In genomic region chr16:3123986-3124886, GRCh38 we compare ENCODE assay signal across 8 cellular contexts. TPM values are rescaled to one million over a fixed set of nuclear protein-coding genes. Genes with fewer than 3 reads are reported as not detected.
DNase-seq lines count a peak whose midpoint lies in the region; ATAC-seq, FAIRE-seq and TF ChIP-seq lines count a peak whose summit lies in the region.

No MANE protein-coding gene starts in this region.

- H3K27me3 Mint-ChIP-seq in WTC11 (ENCODE audit: low read depth), result no peaks in the 10 kb centered on the region

- H3K9ac ChIP-seq in keratinocyte (ENCODE audit: control insufficient read depth, extremely low read depth, insufficient read depth, low read length), result peak overlapping the region; percentile 74

- peak; percentile 54 for TF ChIP-seq POLR2A in GM18951 (IDR thresholded peaks at IDR 0.05; ENCODE audit: extremely low read depth, insufficient read depth, insufficient read length)

- DNase-seq in AG10803 (ENCODE audit: low read depth) (peak; percentile 85), NCI-H2227 treated with DMSO at 0.1 percent for 48 hours (lab: John Stamatoyannopoulos, UW) (peak; percentile 100), WTC11 (ENCODE audit: low spot score) (peak; percentile 99), cardiac fibroblast (ENCODE audit: low read depth in 2 of 2) (peak; percentile 94), keratinocyte (ENCODE audit: low read depth, low spot score) (peak; percentile 63)
- peak; percentile 93 to 98 (median 94) for DNase-seq in stimulated activated CD4-positive, alpha-beta T cell treated with anti-CD3 and anti-CD28 coated beads, Interleukin-12 subunit alpha, Interleukin-12 subunit beta, amount 100 ng/mL, for 48 hours (ENCODE audit: low read depth in 2 of 3, low spot score in 1 of 3)

- H4K20me1 ChIP-seq in keratinocyte (ENCODE audit: control insufficient read depth, extremely low read depth, insufficient read depth, low read length), result no peaks in the 10 kb centered on the region

- no peaks in the 10 kb centered on the region for H3K27me3 ChIP-seq in keratinocyte (ENCODE audit: control insufficient read depth, extremely low read depth, insufficient read depth, low read length)

- H3K36me3 ChIP-seq in keratinocyte (ENCODE audit: control insufficient read depth in 2 of 2, extremely low read depth in 1 of 2, insufficient read depth in 2 of 2, low read length in 2 of 2), result peaks cover 3 to 12% of the 10 kb centered on the region in 2 experiments

- H3K9me3 ChIP-seq in keratinocyte (ENCODE audit: control insufficient read depth, low read depth, low read length), result no peaks in the 10 kb centered on the region

- no peaks in the 10 kb centered on the region for H3K9me3 Mint-ChIP-seq in WTC11

- H3K4me3 ChIP-seq in AG10803 (ENCODE audit: low read length), result peak overlapping the region; percentile 88
- peak overlapping the region; percentile 74 to 77 for H3K4me3 ChIP-seq in cardiac fibroblast (replicated peaks in 1 of 2; ENCODE audit: low read depth in 2 of 2, low read length in 2 of 2)
- peak overlapping the region; percentile 63 to 90 (median 79) for H3K4me3 ChIP-seq in keratinocyte (ENCODE audit: control insufficient read depth in 2 of 3, extremely low read depth in 1 of 3, insufficient read depth in 2 of 3, low read depth in 1 of 3, low read length in 3 of 3)

- H3K4me2 ChIP-seq in keratinocyte (ENCODE audit: control insufficient read depth, extremely low read depth, insufficient read depth, low read depth, low read length), result peak overlapping the region; percentile 79

- H3K79me2 ChIP-seq in keratinocyte (ENCODE audit: control insufficient read depth, insufficient read depth, low read length), result no peaks in the 10 kb centered on the region

- TF ChIP-seq CTCF in AG10803 (conservative IDR thresholded peaks at IDR 0.05; ENCODE audit: low read length) (peak; percentile 42), WTC11 (IDR thresholded peaks at IDR 0.05) (no peak), cardiac fibroblast (IDR thresholded peaks at IDR 0.05; ENCODE audit: low read depth, low read length) (peak; percentile 34), keratinocyte (optimal IDR thresholded peaks at IDR 0.05 in 1 of 3, IDR thresholded peaks at IDR 0.05 in 1 of 3, conservative IDR thresholded peaks at IDR 0.05 in 1 of 3; ENCODE audit: extremely low read depth in 1 of 3, insufficient read depth in 2 of 3, low read length in 3 of 3) (peak; percentile 10 to 32 (median 25))

- H3K36me3 Mint-ChIP-seq in WTC11, result peaks cover 9% of the 10 kb centered on the region

- ATAC-seq in HG03175 (IDR thresholded peaks at IDR 0.05; ENCODE audit: unreplicated experiment), result peak; percentile 87
- peak; percentile 89 for ATAC-seq in WTC11

- H3K4me1 Mint-ChIP-seq in WTC11, result peaks cover 37% of the 10 kb centered on the region

- H3K4me1 ChIP-seq in keratinocyte (ENCODE audit: control insufficient read depth, extremely low read depth, insufficient read depth, low read length), result peaks cover 29% of the 10 kb centered on the region

- dilution Hi-C loops in keratinocyte (cut with MboI; ENCODE audit: extremely low pct_ligation_motif_present, low sequenced_read_pairs), result no loop called here

- H3K4me3 Mint-ChIP-seq in WTC11, result peak overlapping the region; percentile 88

- in situ Hi-C loops in GM18951 (cut with MboI; ENCODE audit: low sequenced_read_pairs, unreplicated experiment), result no loop called here

- POLR2A ChIA-PET in WTC11 (lab: Charles Lee), result no interaction called here

- H3K27ac ChIP-seq in keratinocyte (ENCODE audit: control insufficient read depth, insufficient read depth, low read length), result peak overlapping the region; percentile 64

- H3K27ac Mint-ChIP-seq in WTC11, result peak overlapping the region; percentile 96

- FAIRE-seq in keratinocyte (lab: Jason Lieb, UNC), result peak; percentile 51

- peak overlapping the region; percentile 95 for H2AFZ ChIP-seq in keratinocyte (ENCODE audit: control insufficient read depth, low read length)

- CTCF ChIA-PET in WTC11 (lab: Charles Lee), result interaction anchor here (0.6 to 2.6 kb wide), 5 partner anchors 9 to 96 kb away, joined by 3 to 13 read pairs (median 3); no protein-coding TSS in a partner anchor

- no peaks in the 10 kb centered on the region for H3K9me1 ChIP-seq in keratinocyte (ENCODE audit: control insufficient read depth, extremely low read depth, insufficient read depth, low read length)

TF ChIP-seq in WTC11, 78 proteins besides CTCF, POLR2A, EP300 and RAD21 (continues in another document):
- TF ChIP-seq NR2C2 (CRISPR knock-in tag; IDR thresholded peaks at IDR 0.05) (no peak), MYBL2 (CRISPR knock-in tag; IDR thresholded peaks at IDR 0.05) (peak; percentile 69; the same call in 1 of the 2 replicates), ZNF263 (CRISPR knock-in tag; IDR thresholded peaks at IDR 0.05; ENCODE audit: low read depth) (no peak), FOXK1 (CRISPR knock-in tag; IDR thresholded peaks at IDR 0.05) (no peak), NFE2L1 (CRISPR knock-in tag; IDR thresholded peaks at IDR 0.05) (no peak; the same call in 1 of the 2 replicates), MXD4 (CRISPR knock-in tag; IDR thresholded peaks at IDR 0.05; ENCODE audit: borderline replicate concordance) (no peak), TEAD1 (CRISPR knock-in tag; IDR thresholded peaks at IDR 0.05) (peak; percentile 56; the same call in 1 of the 2 replicates), FOXJ3 (CRISPR knock-in tag; IDR thresholded peaks at IDR 0.05; ENCODE audit: borderline replicate concordance) (no peak), RORB (CRISPR knock-in tag; IDR thresholded peaks at IDR 0.05) (no peak), TCF7 (CRISPR knock-in tag; IDR thresholded peaks at IDR 0.05; ENCODE audit: low read depth) (no peak), TP53 (CRISPR knock-in tag; IDR thresholded peaks at IDR 0.05) (peak; percentile 81; the same call in 1 of the 2 replicates), ATF2 (CRISPR knock-in tag; IDR thresholded peaks at IDR 0.05; ENCODE audit: borderline replicate concordance, low read depth) (no peak)
- TF ChIP-seq, protein P1, sequence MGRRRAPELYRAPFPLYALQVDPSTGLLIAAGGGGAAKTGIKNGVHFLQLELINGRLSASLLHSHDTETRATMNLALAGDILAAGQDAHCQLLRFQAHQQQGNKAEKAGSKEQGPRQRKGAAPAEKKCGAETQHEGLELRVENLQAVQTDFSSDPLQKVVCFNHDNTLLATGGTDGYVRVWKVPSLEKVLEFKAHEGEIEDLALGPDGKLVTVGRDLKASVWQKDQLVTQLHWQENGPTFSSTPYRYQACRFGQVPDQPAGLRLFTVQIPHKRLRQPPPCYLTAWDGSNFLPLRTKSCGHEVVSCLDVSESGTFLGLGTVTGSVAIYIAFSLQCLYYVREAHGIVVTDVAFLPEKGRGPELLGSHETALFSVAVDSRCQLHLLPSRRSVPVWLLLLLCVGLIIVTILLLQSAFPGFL (CRISPR knock-in tag; IDR thresholded peaks at IDR 0.05; ENCODE audit: borderline replicate concordance), result no peak

RNA-seq across cellular contexts. Expression of gene ZNF213, which starts 10.6 kb away (rescaled TPM):
- 8.9 to 11.6 TPM (median 10.3 TPM) in 3 replicates for total RNA-seq in WTC11 (2021)
- polyA plus RNA-seq in keratinocyte, result 0.51 to 1.1 TPM (median 0.62 TPM) in 3 replicates
- 1.5 TPM for polyA plus RNA-seq in keratinocyte (2011; ENCODE audit: low read depth)
- polyA plus RNA-seq in keratinocyte (2011; cell fraction: cytosol; rRNA removed), result 0.77 and 2.4 TPM in 2 replicates
- polyA plus RNA-seq in keratinocyte (2011; cell fraction: nucleus; rRNA removed), result 1.4 and 2.0 TPM in 2 replicates
- 6.4 and 6.6 TPM in 2 replicates for polyA plus RNA-seq in keratinocyte (2012; ENCODE audit: low replicate concordance)
- polyA minus RNA-seq in keratinocyte, result 1.2 to 4.8 TPM (median 1.5 TPM) in 3 replicates
- 7.5 TPM for polyA minus RNA-seq in keratinocyte (2011; cell fraction: cytosol; rRNA and poly(A)+ RNA removed)
- polyA minus RNA-seq in keratinocyte (2011; cell fraction: nucleus; rRNA and poly(A)+ RNA removed), result 2.0 and 2.6 TPM in 2 replicates

RNA-seq across cellular contexts. Expression of gene ZNF205, which starts 11.8 kb away (rescaled TPM):
- 17.7 to 22.7 TPM (median 21.3 TPM) in 3 replicates for total RNA-seq in WTC11 (2021)
- 6.0 to 8.7 TPM (median 8.1 TPM) in 3 replicates for polyA plus RNA-seq in keratinocyte
- 5.8 TPM for polyA plus RNA-seq in keratinocyte (2011; ENCODE audit: low read depth)
- 5.4 and 14.2 TPM in 2 replicates for polyA plus RNA-seq in keratinocyte (2011; cell fraction: cytosol; rRNA removed)
- polyA plus RNA-seq in keratinocyte (2011; cell fraction: nucleus; rRNA removed), result 10.3 and 13.3 TPM in 2 replicates
- polyA plus RNA-seq in keratinocyte (2012; ENCODE audit: low replicate concordance), result 6.9 and 10.2 TPM in 2 replicates
- polyA minus RNA-seq in keratinocyte, result 2.6 to 4.1 TPM (median 4.0 TPM) in 3 replicates
- polyA minus RNA-seq in keratinocyte (2011; cell fraction: cytosol; rRNA and poly(A)+ RNA removed), result 16.9 TPM
- 6.2 and 8.1 TPM in 2 replicates for polyA minus RNA-seq in keratinocyte (2011; cell fraction: nucleus; rRNA and poly(A)+ RNA removed)

RNA-seq across cellular contexts. Expression of gene ZSCAN10, which starts 25.1 kb away (rescaled TPM):
- 263 to 286 TPM (median 271 TPM) in 3 replicates for total RNA-seq in WTC11 (2021)
- not detected in 3 replicates for polyA plus RNA-seq in keratinocyte
- not detected for polyA plus RNA-seq in keratinocyte (2011; ENCODE audit: low read depth)
- not detected in 2 replicates for polyA plus RNA-seq in keratinocyte (2011; cell fraction: cytosol; rRNA removed)
- not detected in 2 replicates for polyA plus RNA-seq in keratinocyte (2011; cell fraction: nucleus; rRNA removed)
- polyA plus RNA-seq in keratinocyte (2012; ENCODE audit: low replicate concordance), result not detected in 2 replicates
- polyA minus RNA-seq in keratinocyte, result not detected in 3 replicates
- not detected for polyA minus RNA-seq in keratinocyte (2011; cell fraction: cytosol; rRNA and poly(A)+ RNA removed)
- not detected in 2 replicates for polyA minus RNA-seq in keratinocyte (2011; cell fraction: nucleus; rRNA and poly(A)+ RNA removed)

RNA-seq across cellular contexts. Expression of gene IL32, which starts 58.8 kb away (rescaled TPM):
- 3.5 to 4.7 TPM (median 3.6 TPM) in 3 replicates for total RNA-seq in WTC11 (2021)
- polyA plus RNA-seq in keratinocyte, result 0.28 to 0.67 TPM (median 0.31 TPM) in 3 replicates
- 3.2 TPM for polyA plus RNA-seq in keratinocyte (2011; ENCODE audit: low read depth)
- polyA plus RNA-seq in keratinocyte (2011; cell fraction: cytosol; rRNA removed), result 1.0 and 1.5 TPM in 2 replicates
- 0.81 and 0.87 TPM in 2 replicates for polyA plus RNA-seq in keratinocyte (2011; cell fraction: nucleus; rRNA removed)
- 0.40 and 2.2 TPM in 2 replicates for polyA plus RNA-seq in keratinocyte (2012; ENCODE audit: low replicate concordance)
- polyA minus RNA-seq in keratinocyte, result 0.74 TPM in 1 of 3 replicates, not detected in the others
- not detected for polyA minus RNA-seq in keratinocyte (2011; cell fraction: cytosol; rRNA and poly(A)+ RNA removed)
- polyA minus RNA-seq in keratinocyte (2011; cell fraction: nucleus; rRNA and poly(A)+ RNA removed), result 0.93 TPM in 1 of 2 replicates, not detected in the other

Comparison
In these comparisons a context has a peak if more than half of its experiments do, and no peak if none do; other contexts are left out.
1. Peak in every context shown above with its lines: DNase-seq, ATAC-seq, H3K4me3 ChIP-seq and H3K27ac ChIP-seq.